In the genomic region with DNA sequence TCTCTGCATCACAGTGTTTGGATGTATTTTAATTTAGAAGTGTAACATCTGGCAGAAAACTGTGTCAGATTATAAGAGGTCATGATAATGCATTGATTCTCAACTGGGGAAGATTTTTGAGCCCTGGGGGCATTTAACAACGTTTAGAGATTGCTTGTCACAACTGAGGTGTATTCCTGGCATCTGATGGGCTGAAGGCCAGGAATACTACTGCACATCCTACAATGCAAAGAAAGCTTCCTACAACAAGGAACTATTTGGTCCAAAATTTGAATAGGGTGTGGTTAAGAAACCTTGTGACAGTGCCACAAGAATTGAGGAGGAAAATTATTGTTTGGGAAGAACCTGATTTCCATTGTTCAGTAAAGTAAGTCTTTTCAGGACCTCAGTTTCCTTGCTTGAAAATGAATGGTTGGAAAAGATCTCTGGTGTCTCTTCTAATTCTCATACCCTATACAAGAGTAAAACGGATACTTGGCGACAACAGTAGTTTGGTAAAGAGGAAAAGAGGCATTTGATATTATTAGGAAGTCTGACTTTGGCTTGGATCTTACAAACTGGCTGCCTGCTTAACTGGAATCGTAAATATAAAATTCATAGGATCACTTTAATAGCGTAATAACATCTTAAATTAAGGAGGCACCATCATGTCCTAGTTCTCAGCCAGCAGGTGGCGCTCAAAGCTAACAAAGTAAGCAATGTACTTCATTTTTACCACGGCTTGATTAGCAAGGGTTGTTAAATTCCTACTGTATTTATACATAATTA, we compare ENCODE assay signal across 1 cellular context.
TF ChIP-seq lines count a peak whose summit lies in the region.

No MANE protein-coding gene starts in this region.

TF ChIP-seq in H1, 55 proteins besides CTCF, POLR2A, EP300 and RAD21 (continued from another document):
- TF ChIP-seq GTF2F1 (IDR thresholded peaks at IDR 0.05; ENCODE audit: borderline replicate concordance, low read depth, low read length), result no peak
TF ChIP-seq in H1: peak in this region for 0.
